Comparison of ENCODE assay signal across 10 cellular contexts in genomic region chr19:3576696-3577443, GRCh38. TPM values are rescaled to one million over a fixed set of nuclear protein-coding genes. Genes with fewer than 3 reads are reported as not detected.
DNase-seq lines count a peak whose midpoint lies in the region; ATAC-seq, FAIRE-seq and TF ChIP-seq lines count a peak whose summit lies in the region.
"Had no signal": no experiment of that assay in that cellular context is flagged by ENCODE, and none has a peak within 500 bp of the region (broad histone marks: within the 10 kb centered on the region; RNA-seq: fewer than 3 reads in every experiment).

No MANE protein-coding gene starts in this region.

- H3K9me3 Mint-ChIP-seq in nephron progenitor cell = no peaks in the 10 kb centered on the region
- H3K9me3 Mint-ChIP-seq: activated naive CD8-positive, alpha-beta T cell treated with anti-CD3 and anti-CD28 coated beads, Interleukin-2, amount 50 U/mL, for 24 hours had no signal

- TF ChIP-seq CTCF in nephron progenitor cell (IDR thresholded peaks at IDR 0.05) (no peak), WERI-Rb-1 (IDR thresholded peaks at IDR 0.05; ENCODE audit: low read depth, low read length) (no peak)

- H3K27me3 ChIP-seq in WERI-Rb-1 (ENCODE audit: insufficient read depth, low read depth, severe bottlenecking) = no peaks in the 10 kb centered on the region
- H3K27me3 ChIP-seq in effector memory CD4-positive, alpha-beta T cell (replicated peaks; ENCODE audit: control insufficient read depth, insufficient read depth, low read length, poor library complexity, severe bottlenecking) = no peaks in the 10 kb centered on the region

- H3K4me3 Mint-ChIP-seq in nephron progenitor cell = peak overlapping the region; percentile 75
- H3K4me3 Mint-ChIP-seq: activated naive CD8-positive, alpha-beta T cell treated with anti-CD3 and anti-CD28 coated beads, Interleukin-2, amount 50 U/mL, for 24 hours had no signal

- peaks cover 22% of the 10 kb centered on the region for H3K4me1 Mint-ChIP-seq in nephron progenitor cell

- H3K9me3 ChIP-seq in WERI-Rb-1 (ENCODE audit: severe bottlenecking) = no peaks in the 10 kb centered on the region
- no peaks in the 10 kb centered on the region for H3K9me3 ChIP-seq in effector memory CD4-positive, alpha-beta T cell (ENCODE audit: control insufficient read depth, low read length)
- H3K9me3 ChIP-seq: A549 had no signal

- peak; percentile 22 for DNase-seq in activated CD4-positive, alpha-beta T cell treated with anti-CD3 and anti-CD28 coated beads for 48 hours
- DNase-seq in activated CD4-positive, alpha-beta T cell treated with anti-CD3 and anti-CD28 coated beads, Interleukin-2, amount 50 U/mL, for 4 hours = no peak
- peak; percentile 77 for DNase-seq in frontal cortex (ENCODE audit: low spot score in 2 of 2)
- DNase-seq in nephron progenitor cell = peak; percentile 83
- no peak for DNase-seq in WERI-Rb-1
- no peak for DNase-seq in activated naive CD4-positive, alpha-beta T cell treated with Interleukin-2 at 50 U/mL for 16 hours
- no peak for DNase-seq in effector memory CD4-positive, alpha-beta T cell
- DNase-seq: activated naive CD8-positive, alpha-beta T cell treated with anti-CD3 and anti-CD28 coated beads, Interleukin-2, amount 50 U/mL, for 24 hours had no signal

- peaks cover 11% of the 10 kb centered on the region for H3K4me1 ChIP-seq in effector memory CD4-positive, alpha-beta T cell (ENCODE audit: control insufficient read depth, insufficient read depth, low read length, poor library complexity, severe bottlenecking)

- H3K4me3 ChIP-seq in WERI-Rb-1 (ENCODE audit: low read depth, low read length) = no peak overlapping the region
- no peak overlapping the region for H3K4me3 ChIP-seq in effector memory CD4-positive, alpha-beta T cell (ENCODE audit: insufficient read depth, low read depth, low read length, poor library complexity, severe bottlenecking)
- H3K4me3 ChIP-seq: A549 had no signal

- H3K36me3 Mint-ChIP-seq in nephron progenitor cell (ENCODE audit: low read depth) = peaks cover 20% of the 10 kb centered on the region

- no peak for ATAC-seq in GM18502 (IDR thresholded peaks at IDR 0.05; ENCODE audit: poor library complexity, unreplicated experiment)
- ATAC-seq: A549; activated naive CD8-positive, alpha-beta T cell treated with anti-CD3 and anti-CD28 coated beads, Interleukin-2, amount 50 U/mL, for 24 hours had no signal

- no peak overlapping the region for H3K27ac Mint-ChIP-seq in nephron progenitor cell
- H3K27ac Mint-ChIP-seq: activated naive CD8-positive, alpha-beta T cell treated with anti-CD3 and anti-CD28 coated beads, Interleukin-2, amount 50 U/mL, for 24 hours had no signal

- FAIRE-seq in frontal cortex (lab: Jason Lieb, UNC) = no peak
- FAIRE-seq: A549 had no signal

- H3K27ac ChIP-seq in WERI-Rb-1 = no peak overlapping the region
- no peak overlapping the region for H3K27ac ChIP-seq in effector memory CD4-positive, alpha-beta T cell (ENCODE audit: insufficient read depth, low read length, poor library complexity, severe bottlenecking)
- H3K27ac ChIP-seq: A549 had no signal

- H3K36me3 ChIP-seq in WERI-Rb-1 = peaks cover 19% of the 10 kb centered on the region
- H3K36me3 ChIP-seq in effector memory CD4-positive, alpha-beta T cell (ENCODE audit: control insufficient read depth, insufficient read depth, low read length) = no peaks in the 10 kb centered on the region

- H3K27me3 Mint-ChIP-seq in nephron progenitor cell (ENCODE audit: low read depth, poor library complexity) = peaks cover 76% of the 10 kb centered on the region
- H3K27me3 Mint-ChIP-seq: activated naive CD8-positive, alpha-beta T cell treated with anti-CD3 and anti-CD28 coated beads, Interleukin-2, amount 50 U/mL, for 24 hours had no signal

RNA-seq across cellular contexts. Expression of gene HMG20B, which starts 4.1 kb away (rescaled TPM):
- 13.9 TPM for total RNA-seq in frontal cortex

RNA-seq across cellular contexts. Expression of gene GIPC3, which starts 8.4 kb away (rescaled TPM):
- under 0.01 TPM for total RNA-seq in frontal cortex

RNA-seq across cellular contexts. Expression of gene MFSD12, which starts 19.5 kb away (rescaled TPM):
- 35.9 TPM for total RNA-seq in frontal cortex

RNA-seq across cellular contexts. Expression of gene TBXA2R, which starts 29.8 kb away (rescaled TPM):
- 0.41 TPM for total RNA-seq in frontal cortex

RNA-seq across cellular contexts. Expression of gene TEKTIP1, which starts 37.9 kb away (rescaled TPM):
- 0.41 TPM for total RNA-seq in frontal cortex

Comparison
In these comparisons a context has a peak if more than half of its experiments do, and no peak if none do; other contexts are left out.
1. DNase-seq: peak in activated CD4-positive, alpha-beta T cell treated with anti-CD3 and anti-CD28 coated beads for 48 hours (single experiment), frontal cortex (2 of 2) and nephron progenitor cell (single experiment); none in activated CD4-positive, alpha-beta T cell treated with anti-CD3 and anti-CD28 coated beads, Interleukin-2, amount 50 U/mL, for 4 hours (0 of 2), WERI-Rb-1 (single experiment), activated naive CD4-positive, alpha-beta T cell treated with Interleukin-2 at 50 U/mL for 16 hours (single experiment) and effector memory CD4-positive, alpha-beta T cell (0 of 3).